ENCODE assay signal across 25 cellular contexts in the genomic region with DNA sequence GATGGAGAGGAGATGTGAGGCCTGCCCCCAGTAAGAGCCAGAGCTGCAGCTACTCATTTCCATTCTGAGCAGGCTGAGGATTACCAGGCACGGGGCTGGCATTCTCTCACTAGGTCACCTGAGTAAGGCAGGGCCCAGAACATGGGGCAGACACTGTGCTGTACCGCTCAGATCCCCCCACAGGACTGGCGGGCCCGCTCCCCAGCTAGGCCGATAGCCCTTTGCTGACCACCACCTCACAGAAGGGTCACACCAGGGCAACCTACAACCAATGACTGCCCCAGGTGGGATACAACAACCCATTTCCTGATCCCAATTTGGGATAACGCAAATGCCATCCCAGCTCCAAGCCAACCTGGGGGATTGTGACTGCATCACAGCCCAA. TPM values are rescaled to one million over a fixed set of nuclear protein-coding genes. Genes with fewer than 3 reads are reported as not detected.
DNase-seq lines count a peak whose midpoint lies in the region; ATAC-seq and TF ChIP-seq lines count a peak whose summit lies in the region.
"Had no signal": no experiment of that assay in that cellular context is flagged by ENCODE, and none has a peak within 500 bp of the region (broad histone marks: within the 10 kb centered on the region; RNA-seq: fewer than 3 reads in every experiment).

No MANE protein-coding gene starts in this region.

- intact Hi-C loops in lower lobe of right lung (cut with DNase I): no loop called here
- intact Hi-C loops in head of caudate nucleus (cut with DNase I): no loop called here

- CTCF ChIA-PET in AG04450 (lab: Charles Lee): no interaction called here
- CTCF ChIA-PET in activated CD8-positive, alpha-beta T cell treated with anti-CD3 and anti-CD28 coated beads, Interleukin-2, amount 10 ng/mL, durations not matched to agents 7 days and 5 days (lab: Charles Lee): interaction anchor here (1.1 to 12.3 kb wide), 10 partner anchors 10 to 234 kb away, joined by 4 to 264 read pairs (median 24); a partner anchor contains a TSS

- DNase-seq in AG04450 (ENCODE audit: low read depth, low spot score) (no peak), lower lobe of right lung (no peak), KBM-7 (no peak), head of caudate nucleus (no peak), mesothelial cell of epicardium (ENCODE audit: low spot score in 2 of 2, unreplicated experiment in 2 of 2) (no peak)
- no peak for DNase-seq in CD4-positive, CD25-positive, alpha-beta regulatory T cell
- no peak for DNase-seq in activated CD8-positive, alpha-beta T cell treated with anti-CD3 and anti-CD28 coated beads, Interleukin-2, amount 10 ng/mL, durations not matched to agents 7 days and 5 days
- DNase-seq: activated gamma-delta T cell; AML-193; Calu3; effector memory CD4-positive, alpha-beta T cell; esophagus squamous epithelium; Kasumi-1; mesendoderm; NCI-H1048; NCI-H2029; NCI-H345; T-helper 9 cell had no signal

- H3K27ac ChIP-seq in AG04450 (ENCODE audit: low read depth, low read length): peak overlapping the region; percentile 71
- peak overlapping the region; percentile 58 for H3K27ac ChIP-seq in CD4-positive, CD25-positive, alpha-beta regulatory T cell (ENCODE audit: insufficient read depth, low read length, poor library complexity, severe bottlenecking)
- peak overlapping the region; percentile 14 for H3K27ac ChIP-seq in lower lobe of right lung
- H3K27ac ChIP-seq: parathyroid adenoma, SJSA1 had no signal

- H3K36me3 Mint-ChIP-seq in CD4-positive, CD25-positive, alpha-beta regulatory T cell: peaks cover 59% of the 10 kb centered on the region
- H3K36me3 Mint-ChIP-seq in activated CD8-positive, alpha-beta T cell treated with anti-CD3 and anti-CD28 coated beads, Interleukin-2, amount 10 ng/mL, durations not matched to agents 7 days and 5 days (ENCODE audit: low read depth): peaks cover 97% of the 10 kb centered on the region
- H3K36me3 Mint-ChIP-seq in mesothelial cell of epicardium: peaks cover 6% of the 10 kb centered on the region

- in situ Hi-C loops in KBM-7 (cut with MboI; ENCODE audit: low pct_unique_long_range_greater_than_20kb, low sequenced_read_pairs): no loop called here

- no peaks in the 10 kb centered on the region for H3K9me3 Mint-ChIP-seq in CD4-positive, CD25-positive, alpha-beta regulatory T cell
- H3K9me3 Mint-ChIP-seq in activated CD8-positive, alpha-beta T cell treated with anti-CD3 and anti-CD28 coated beads, Interleukin-2, amount 10 ng/mL, durations not matched to agents 7 days and 5 days (ENCODE audit: insufficient read depth): no peaks in the 10 kb centered on the region
- no peaks in the 10 kb centered on the region for H3K9me3 Mint-ChIP-seq in mesothelial cell of epicardium
- H3K9me3 Mint-ChIP-seq: nephron, type B pancreatic cell, WTC11 had no signal

- POLR2A ChIA-PET in AG04450 (lab: Yijun Ruan, JAX): interaction anchor here (0.8 to 1.0 kb wide), 2 partner anchors 137 to 194 kb away, joined by 3 to 4 read pairs; no protein-coding TSS in a partner anchor
- POLR2A ChIA-PET in activated CD8-positive, alpha-beta T cell treated with anti-CD3 and anti-CD28 coated beads, Interleukin-2, amount 10 ng/mL, durations not matched to agents 7 days and 5 days (lab: Charles Lee): interaction anchor here (0.8 to 3.3 kb wide), 6 partner anchors 8 to 31 kb away, joined by 3 to 18 read pairs (median 6); no protein-coding TSS in a partner anchor

- peaks cover 24 to 93% (median 65%) of the 10 kb centered on the region in 4 donors for H3K4me1 Mint-ChIP-seq in CD4-positive, CD25-positive, alpha-beta regulatory T cell
- H3K4me1 Mint-ChIP-seq in activated CD8-positive, alpha-beta T cell treated with anti-CD3 and anti-CD28 coated beads, Interleukin-2, amount 10 ng/mL, durations not matched to agents 7 days and 5 days (ENCODE audit: low read depth): peaks cover 85% of the 10 kb centered on the region
- H3K4me1 Mint-ChIP-seq in mesothelial cell of epicardium: peaks cover 7% of the 10 kb centered on the region
- H3K4me1 Mint-ChIP-seq: nephron had no signal

- H3K27me3 Mint-ChIP-seq in CD4-positive, CD25-positive, alpha-beta regulatory T cell: no peaks in the 10 kb centered on the region
- no peaks in the 10 kb centered on the region for H3K27me3 Mint-ChIP-seq in activated CD8-positive, alpha-beta T cell treated with anti-CD3 and anti-CD28 coated beads, Interleukin-2, amount 10 ng/mL, durations not matched to agents 7 days and 5 days (ENCODE audit: low read depth)
- H3K27me3 Mint-ChIP-seq in mesothelial cell of epicardium (ENCODE audit: low read depth): no peaks in the 10 kb centered on the region
- H3K27me3 Mint-ChIP-seq: type B pancreatic cell had no signal

- peaks cover 79% of the 10 kb centered on the region for H3K4me1 ChIP-seq in CD4-positive, CD25-positive, alpha-beta regulatory T cell (ENCODE audit: control insufficient read depth, insufficient read depth, low read length, poor library complexity, severe bottlenecking)
- peaks cover 19% of the 10 kb centered on the region for H3K4me1 ChIP-seq in lower lobe of right lung
- H3K4me1 ChIP-seq: SJSA1 had no signal

- H3K27me3 ChIP-seq in AG04450 (ENCODE audit: control insufficient read depth, insufficient read depth, low read length) (no peaks in the 10 kb centered on the region), lower lobe of right lung (ENCODE audit: low read depth) (no peaks in the 10 kb centered on the region)
- no peaks in the 10 kb centered on the region for H3K27me3 ChIP-seq in CD4-positive, CD25-positive, alpha-beta regulatory T cell (ENCODE audit: control insufficient read depth, insufficient read depth, low read length)
- H3K27me3 ChIP-seq: esophagus squamous epithelium, SJSA1 had no signal

- H3K4me3 Mint-ChIP-seq in CD4-positive, CD25-positive, alpha-beta regulatory T cell: peak overlapping the region in 2 of 4 donors; percentile 68 to 82
- H3K4me3 Mint-ChIP-seq in activated CD8-positive, alpha-beta T cell treated with anti-CD3 and anti-CD28 coated beads, Interleukin-2, amount 10 ng/mL, durations not matched to agents 7 days and 5 days: no peak overlapping the region
- H3K4me3 Mint-ChIP-seq in mesothelial cell of epicardium: no peak overlapping the region
- H3K4me3 Mint-ChIP-seq: nephron, type B pancreatic cell, WTC11 had no signal

- H3K4me3 ChIP-seq in AG04450 (ENCODE audit: low read depth, low read length): no peak overlapping the region
- H3K4me3 ChIP-seq in CD4-positive, CD25-positive, alpha-beta regulatory T cell (ENCODE audit: low read depth, low read length): no peak overlapping the region
- no peak overlapping the region for H3K4me3 ChIP-seq in lower lobe of right lung
- H3K4me3 ChIP-seq: esophagus squamous epithelium, SJSA1 had no signal

- no peaks in the 10 kb centered on the region for H3K9me3 ChIP-seq in AG04450 (ENCODE audit: control insufficient read depth, insufficient read depth, low read length)
- H3K9me3 ChIP-seq in CD4-positive, CD25-positive, alpha-beta regulatory T cell (ENCODE audit: control insufficient read depth in 2 of 2, low read length in 2 of 2): no peaks in the 10 kb centered on the region
- no peaks in the 10 kb centered on the region for H3K9me3 ChIP-seq in lower lobe of right lung
- H3K9me3 ChIP-seq: esophagus squamous epithelium, SJSA1 had no signal

- no peak for TF ChIP-seq CTCF in AG04450 (IDR thresholded peaks at IDR 0.05; ENCODE audit: low read depth, low read length)
- TF ChIP-seq CTCF in lower lobe of right lung (IDR thresholded peaks at IDR 0.05): no peak
- TF ChIP-seq CTCF in mesothelial cell of epicardium (IDR thresholded peaks at IDR 0.05; ENCODE audit: unreplicated experiment): no peak

- no peak for ATAC-seq in CD4-positive, CD25-positive, alpha-beta regulatory T cell (ENCODE audit: low read depth in 2 of 2)
- no peak for ATAC-seq in activated CD8-positive, alpha-beta T cell treated with anti-CD3 and anti-CD28 coated beads, Interleukin-2, amount 10 ng/mL, durations not matched to agents 7 days and 5 days
- no peak for ATAC-seq in lower lobe of right lung
- ATAC-seq: HCT116, Panc1, WTC11 had no signal

- H3K27ac Mint-ChIP-seq in CD4-positive, CD25-positive, alpha-beta regulatory T cell: peak overlapping the region; percentile 91 to 100 (median 93)
- peak overlapping the region; percentile 77 for H3K27ac Mint-ChIP-seq in activated CD8-positive, alpha-beta T cell treated with anti-CD3 and anti-CD28 coated beads, Interleukin-2, amount 10 ng/mL, durations not matched to agents 7 days and 5 days
- no peak overlapping the region for H3K27ac Mint-ChIP-seq in mesothelial cell of epicardium
- H3K27ac Mint-ChIP-seq: nephron, type B pancreatic cell, WTC11 had no signal

- peaks cover 73% of the 10 kb centered on the region for H3K36me3 ChIP-seq in CD4-positive, CD25-positive, alpha-beta regulatory T cell (ENCODE audit: control insufficient read depth, insufficient read depth, low read length)
- peaks cover 86% of the 10 kb centered on the region for H3K36me3 ChIP-seq in lower lobe of right lung

RNA-seq across cellular contexts. Expression of a gene that starts 52.5 kb away (rescaled TPM):
- polyA plus RNA-seq in AG04450 (2011; rRNA removed): 7.9 and 9.0 TPM in 2 replicates
- 8.2 and 11.1 TPM in 2 replicates for polyA minus RNA-seq in AG04450 (2011; rRNA and poly(A)+ RNA removed)
- total RNA-seq in CD4-positive, CD25-positive, alpha-beta regulatory T cell: 109 TPM
- 10 to 100 TPM; 31.1 to 67.1 (median 50.4) TPM for polyA plus RNA-seq in CD4-positive, CD25-positive, alpha-beta regulatory T cell
- 10 to 100 TPM; 68.2 to 69.1 TPM for total RNA-seq in activated CD8-positive, alpha-beta T cell treated with anti-CD3 and anti-CD28 coated beads, Interleukin-2, amount 10 ng/mL, durations not matched to agents 7 days and 5 days
- total RNA-seq in lower lobe of right lung: 13.1 TPM
- total RNA-seq in mesothelial cell of epicardium: 10.6 to 13.2 TPM (median 12.3 TPM) in 3 replicates

RNA-seq across cellular contexts. Expression of a gene that starts 52.8 kb away (rescaled TPM):
- 27.7 and 31.4 TPM in 2 replicates for polyA plus RNA-seq in AG04450 (2011; rRNA removed)
- polyA minus RNA-seq in AG04450 (2011; rRNA and poly(A)+ RNA removed): 12.7 and 15.9 TPM in 2 replicates
- total RNA-seq in CD4-positive, CD25-positive, alpha-beta regulatory T cell: 20.0 TPM
- 10 to 100 TPM; 19.6 to 30.0 (median 22.5) TPM for polyA plus RNA-seq in CD4-positive, CD25-positive, alpha-beta regulatory T cell
- 10 to 100 TPM; 18.2 to 20.5 TPM for total RNA-seq in activated CD8-positive, alpha-beta T cell treated with anti-CD3 and anti-CD28 coated beads, Interleukin-2, amount 10 ng/mL, durations not matched to agents 7 days and 5 days
- total RNA-seq in lower lobe of right lung (29.0 TPM), mesothelial cell of epicardium (15.4 to 19.3 TPM (median 17.2 TPM) in 3 replicates)

Comparison
In these comparisons a context has a peak if more than half of its experiments do, and no peak if none do; other contexts are left out.
1. H3K27ac ChIP-seq: peak in every context shown above with its lines; median percentile 71 in AG04450; 58 in CD4-positive, CD25-positive, alpha-beta regulatory T cell; 14 in lower lobe of right lung.